In genomic region chr1:61184714-61185106, GRCh38 we compare ENCODE assay signal across 12 cellular contexts.
DNase-seq lines count a peak whose midpoint lies in the region; ATAC-seq, FAIRE-seq and TF ChIP-seq lines count a peak whose summit lies in the region.
"Had no signal": no experiment of that assay in that cellular context is flagged by ENCODE, and none has a peak within 500 bp of the region (broad histone marks: within the 10 kb centered on the region; RNA-seq: fewer than 3 reads in every experiment).

No MANE protein-coding gene starts in this region.

- no peaks in the 10 kb centered on the region for H3K79me2 ChIP-seq in fibroblast of lung (ENCODE audit: control insufficient read depth, insufficient read depth, low read length)

- CTCF ChIA-PET in A673 (lab: Charles Lee): no interaction called here
- CTCF ChIA-PET in T-cell (lab: Charles Lee): no interaction called here

- H3K27ac Mint-ChIP-seq in T-cell: no peak overlapping the region
- H3K27ac Mint-ChIP-seq: natural killer cell treated with Interleukin-12 subunit alpha and Interleukin-12 subunit beta and Interleukin-15 and Interleukin-18, amount 100 ng/mL, for 72 hours had no signal

- FAIRE-seq in HTR-8/SVneo (lab: Jason Lieb, UNC): no peak
- FAIRE-seq: G401.6 had no signal

- H3K9me3 ChIP-seq in A673 (ENCODE audit: low read depth, low read length, poor library complexity, severe bottlenecking) (no peaks in the 10 kb centered on the region), adipocyte (ENCODE audit: control insufficient read depth, low read length) (no peaks in the 10 kb centered on the region), fibroblast of lung (ENCODE audit: control insufficient read depth, insufficient read depth, low read depth, low read length) (no peaks in the 10 kb centered on the region)

- H3K27me3 ChIP-seq in A673 (replicated peaks; ENCODE audit: insufficient read depth, low read depth, low read length, poor library complexity) (no peaks in the 10 kb centered on the region), adipocyte (replicated peaks; ENCODE audit: control insufficient read depth, insufficient read depth, low read length) (no peaks in the 10 kb centered on the region), fibroblast of lung (ENCODE audit: control insufficient read depth, insufficient read depth, low read length) (no peaks in the 10 kb centered on the region), rectal smooth muscle tissue (ENCODE audit: control insufficient read depth, insufficient read depth, low read length) (no peaks in the 10 kb centered on the region)

- H3K4me3 Mint-ChIP-seq in T-cell: no peak overlapping the region
- H3K4me3 Mint-ChIP-seq: natural killer cell treated with Interleukin-12 subunit alpha and Interleukin-12 subunit beta and Interleukin-15 and Interleukin-18, amount 100 ng/mL, for 72 hours had no signal

- peaks cover 37% of the 10 kb centered on the region for H3K4me1 ChIP-seq in A673 (ENCODE audit: insufficient read depth, low read length, poor library complexity, severe bottlenecking)
- H3K4me1 ChIP-seq in adipocyte (ENCODE audit: control insufficient read depth, insufficient read depth, low read length): peaks cover 63% of the 10 kb centered on the region
- H3K4me1 ChIP-seq in fibroblast of lung (ENCODE audit: control insufficient read depth, extremely low read depth, insufficient read depth, low read length): peaks cover 9% of the 10 kb centered on the region
- peaks cover 35% of the 10 kb centered on the region for H3K4me1 ChIP-seq in rectal smooth muscle tissue (ENCODE audit: control insufficient read depth, insufficient read depth, low read length)

- POLR2A ChIA-PET in A673 (lab: Charles Lee; ENCODE audit: low non-redundant PET) (interaction anchor here (0.6 to 0.7 kb wide), 2 partner anchors 12 to 34 kb away, joined by 3 to 6 read pairs; no protein-coding TSS in a partner anchor), T-cell (lab: Charles Lee) (no interaction called here)

- no peaks in the 10 kb centered on the region for H3K27me3 Mint-ChIP-seq in T-cell

- peak overlapping the region; percentile 86 for H2AFZ ChIP-seq in fibroblast of lung (ENCODE audit: low read length)

- H3K27ac ChIP-seq in A673 (ENCODE audit: low read depth, low read length, poor library complexity, severe bottlenecking) (peak overlapping the region; percentile 87), fibroblast of lung (ENCODE audit: insufficient read depth, low read length) (peak overlapping the region; percentile 51), rectal smooth muscle tissue (ENCODE audit: low read depth, low read length) (peak overlapping the region; percentile 72)

- H3K4me1 Mint-ChIP-seq in T-cell: peaks cover 0 to 4% (median 0%) of the 10 kb centered on the region in 3 donors

- no peaks in the 10 kb centered on the region for H3K9me3 Mint-ChIP-seq in T-cell
- H3K9me3 Mint-ChIP-seq: natural killer cell treated with Interleukin-12 subunit alpha and Interleukin-12 subunit beta and Interleukin-15 and Interleukin-18, amount 100 ng/mL, for 72 hours had no signal

- intact Hi-C loops in A673 (cut with micrococcal nuclease; ENCODE audit: unreplicated experiment): loop anchor here (5.0 kb wide), 1 partner anchor 107 kb away; no protein-coding TSS in a partner anchor

- H3K4me3 ChIP-seq in A673 (ENCODE audit: low read depth, low read length, poor library complexity, severe bottlenecking) (peak overlapping the region; percentile 30), adipocyte (ENCODE audit: low read length) (peak overlapping the region; percentile 81), fibroblast of lung (replicated peaks in 1 of 4; ENCODE audit: control extremely low read depth in 1 of 4, insufficient read depth in 1 of 4, low read depth in 3 of 4, low read length in 4 of 4) (peak overlapping the region; percentile 2 to 57 (median 36)), rectal smooth muscle tissue (ENCODE audit: low read length) (peak overlapping the region; percentile 52)

- TF ChIP-seq CTCF in A673 (conservative IDR thresholded peaks at IDR 0.05; ENCODE audit: low read depth, low read length) (no peak), fibroblast of lung (conservative IDR thresholded peaks at IDR 0.05 in 1 of 2, IDR thresholded peaks at IDR 0.05 in 1 of 2; ENCODE audit: low read depth in 1 of 2, low read length in 2 of 2) (no peak)

- DNase-seq in A673 (ENCODE audit: low spot score): no peak
- no peak for DNase-seq in adipocyte (ENCODE audit: low read depth)
- no peak for DNase-seq in fibroblast of lung (ENCODE audit: low read depth in 2 of 2)
- DNase-seq in DMS114 treated with DMSO at 0.1 percent for 48 hours (lab: John Stamatoyannopoulos, UW; ENCODE audit: unreplicated experiment): no peak
- DNase-seq in T-cell: no peak
- no peak for DNase-seq in HTR-8/SVneo (ENCODE audit: insufficient read length, low spot score)
- DNase-seq: activated CD4-positive, CD25-positive, alpha-beta regulatory T cell; NCI-H187 had no signal

- no TSS peak for BruUV-seq in A673 (replicated peaks; lab: Mats Ljungman, UMichigan)

- ATAC-seq in T-cell (replicated peaks in 1 of 4): no peak
- ATAC-seq in HG03469 (IDR thresholded peaks at IDR 0.05; ENCODE audit: unreplicated experiment): no peak
- ATAC-seq: natural killer cell treated with Interleukin-12 subunit alpha and Interleukin-12 subunit beta and Interleukin-15 and Interleukin-18, amount 100 ng/mL, for 72 hours had no signal

- H3K36me3 Mint-ChIP-seq in T-cell: no peaks in the 10 kb centered on the region
- H3K36me3 Mint-ChIP-seq: natural killer cell treated with Interleukin-12 subunit alpha and Interleukin-12 subunit beta and Interleukin-15 and Interleukin-18, amount 100 ng/mL, for 72 hours had no signal

- peak overlapping the region; percentile 69 for H3K4me2 ChIP-seq in fibroblast of lung (ENCODE audit: extremely low read depth, insufficient read depth, low read length)

- H3K9ac ChIP-seq in adipocyte (ENCODE audit: low read length) (peak overlapping the region; percentile 89), fibroblast of lung (ENCODE audit: insufficient read depth, low read length) (no peak overlapping the region), rectal smooth muscle tissue (ENCODE audit: low read length) (no peak overlapping the region)

- no peaks in the 10 kb centered on the region for H4K20me1 ChIP-seq in fibroblast of lung (ENCODE audit: control insufficient read depth, extremely low read depth, insufficient read depth, low read length)

- H3K36me3 ChIP-seq in A673 (ENCODE audit: insufficient read depth, low read length, poor library complexity, severe bottlenecking): no peaks in the 10 kb centered on the region
- no peaks in the 10 kb centered on the region for H3K36me3 ChIP-seq in adipocyte (ENCODE audit: control insufficient read depth, insufficient read depth, low read length, severe bottlenecking)
- H3K36me3 ChIP-seq in fibroblast of lung (ENCODE audit: control insufficient read depth, insufficient read depth, low read length): no peaks in the 10 kb centered on the region
- no peaks in the 10 kb centered on the region for H3K36me3 ChIP-seq in rectal smooth muscle tissue (ENCODE audit: control insufficient read depth, insufficient read depth, low read length)

Comparison
In these comparisons a context has a peak if more than half of its experiments do, and no peak if none do; other contexts are left out.
1. H3K4me3 ChIP-seq: peak in every context shown above with its lines; median percentile 81 in adipocyte; 52 in rectal smooth muscle tissue; 36 in fibroblast of lung; 30 in A673.